9 cellular contexts compared by ENCODE assay signal in the genomic region with DNA sequence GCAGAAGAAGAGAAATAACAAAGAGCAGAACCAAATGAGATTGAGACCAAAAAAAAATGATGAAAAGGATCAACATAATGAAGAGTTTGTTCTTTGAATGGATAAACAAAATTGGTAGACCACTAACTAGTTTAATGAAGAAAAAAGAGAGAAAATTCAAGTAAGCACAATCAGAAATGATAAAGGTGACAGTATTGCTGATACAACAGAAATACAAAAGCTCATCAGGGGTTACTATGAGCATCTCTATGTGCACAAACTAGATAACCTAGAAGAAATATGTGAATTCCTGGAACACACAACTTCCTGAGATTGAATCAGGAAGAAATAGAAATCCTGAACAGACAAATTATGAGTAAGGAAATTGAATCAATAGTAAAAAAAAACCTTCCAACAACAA.
"Had no signal": no experiment of that assay in that cellular context is flagged by ENCODE, and none has a peak within 500 bp of the region (broad histone marks: within the 10 kb centered on the region; RNA-seq: fewer than 3 reads in every experiment).

No MANE protein-coding gene starts in this region.

- ATAC-seq: GM23338, HCT116 had no signal

- H3K27me3 Mint-ChIP-seq: IgD-negative memory B cell had no signal

- H2AFZ ChIP-seq: GM23338 had no signal

- H3K4me3 Mint-ChIP-seq: GM23338, HFFc6, IgD-negative memory B cell had no signal

- H3K36me3 ChIP-seq: HAP-1 had no signal

- H3K4me3 ChIP-seq: GM23338, HAP-1 had no signal

- DNase-seq: H7, HFFc6, KG1 had no signal

- FAIRE-seq: H1 had no signal

- H3K4me1 Mint-ChIP-seq: GM23338 had no signal

- H3K27ac Mint-ChIP-seq: GM23338, HFFc6, IgD-negative memory B cell had no signal

- H3K27ac ChIP-seq: HL-60 had no signal

- H3K4me1 ChIP-seq: HAP-1 had no signal

- H3K4me2 ChIP-seq: GM23338 had no signal
